Comparison of ENCODE assay signal across 1 cellular context in genomic region chrX:40966204-40966820, GRCh38.
TF ChIP-seq lines count a peak whose summit lies in the region.

No MANE protein-coding gene starts in this region.

TF ChIP-seq in K562, 482 proteins besides CTCF, POLR2A, EP300 and RAD21 (continued from another document):
- TF ChIP-seq, protein P1, sequence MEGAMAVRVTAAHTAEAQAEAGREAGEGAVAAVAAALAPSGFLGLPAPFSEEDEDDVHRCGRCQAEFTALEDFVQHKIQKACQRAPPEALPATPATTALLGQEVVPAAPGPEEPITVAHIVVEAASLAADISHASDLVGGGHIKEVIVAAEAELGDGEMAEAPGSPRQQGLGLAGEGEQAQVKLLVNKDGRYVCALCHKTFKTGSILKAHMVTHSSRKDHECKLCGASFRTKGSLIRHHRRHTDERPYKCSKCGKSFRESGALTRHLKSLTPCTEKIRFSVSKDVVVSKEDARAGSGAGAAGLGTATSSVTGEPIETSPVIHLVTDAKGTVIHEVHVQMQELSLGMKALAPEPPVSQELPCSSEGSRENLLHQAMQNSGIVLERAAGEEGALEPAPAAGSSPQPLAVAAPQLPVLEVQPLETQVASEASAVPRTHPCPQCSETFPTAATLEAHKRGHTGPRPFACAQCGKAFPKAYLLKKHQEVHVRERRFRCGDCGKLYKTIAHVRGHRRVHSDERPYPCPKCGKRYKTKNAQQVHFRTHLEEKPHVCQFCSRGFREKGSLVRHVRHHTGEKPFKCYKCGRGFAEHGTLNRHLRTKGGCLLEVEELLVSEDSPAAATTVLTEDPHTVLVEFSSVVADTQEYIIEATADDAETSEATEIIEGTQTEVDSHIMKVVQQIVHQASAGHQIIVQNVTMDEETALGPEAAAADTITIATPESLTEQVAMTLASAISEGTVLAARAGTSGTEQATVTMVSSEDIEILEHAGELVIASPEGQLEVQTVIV (CRISPR knock-in tag; IDR thresholded peaks at IDR 0.05; ENCODE audit: borderline replicate concordance), result no peak
- TF ChIP-seq ZKSCAN3 (CRISPR knock-in tag; IDR thresholded peaks at IDR 0.05), result no peak
- no peak for TF ChIP-seq ZNF347 (CRISPR knock-in tag; IDR thresholded peaks at IDR 0.05; ENCODE audit: low read depth)
